Comparison of ENCODE assay signal across 28 cellular contexts in genomic region chr2:9189901-9190300, GRCh38. TPM values are rescaled to one million over a fixed set of nuclear protein-coding genes. Genes with fewer than 3 reads are reported as not detected.
DNase-seq lines count a peak whose midpoint lies in the region; ATAC-seq and TF ChIP-seq lines count a peak whose summit lies in the region.
"Had no signal": no experiment of that assay in that cellular context is flagged by ENCODE, and none has a peak within 500 bp of the region (broad histone marks: within the 10 kb centered on the region; RNA-seq: fewer than 3 reads in every experiment).

No MANE protein-coding gene starts in this region.

- TF ChIP-seq EP300 in esophagus muscularis mucosa (IDR thresholded peaks at IDR 0.05): no peak

- H3F3A ChIP-seq in smooth muscle cell (ENCODE audit: low read depth): peaks cover 7% of the 10 kb centered on the region

- H3K4me1 ChIP-seq in left ventricle myocardium inferior: peaks cover 29% of the 10 kb centered on the region
- peaks cover 23 to 44% (median 37%) of the 10 kb centered on the region in 4 donors for H3K4me1 ChIP-seq in esophagus muscularis mucosa
- peaks cover 6% of the 10 kb centered on the region for H3K4me1 ChIP-seq in smooth muscle cell (ENCODE audit: low read depth)
- peaks cover 5 to 8% of the 10 kb centered on the region in 2 donors for H3K4me1 ChIP-seq in aorta (ENCODE audit: control insufficient read depth in 1 of 2, insufficient read depth in 2 of 2, low read length in 2 of 2)

- no peaks in the 10 kb centered on the region for H3K27me3 ChIP-seq in left ventricle myocardium inferior (ENCODE audit: low read depth)
- H3K27me3 ChIP-seq in esophagus muscularis mucosa: no peaks in the 10 kb centered on the region
- no peaks in the 10 kb centered on the region for H3K27me3 ChIP-seq in smooth muscle cell (ENCODE audit: low read depth)
- no peaks in the 10 kb centered on the region for H3K27me3 ChIP-seq in aorta (ENCODE audit: control insufficient read depth in 1 of 2, insufficient read depth in 2 of 2, low read length in 1 of 2)
- H3K27me3 ChIP-seq: adrenal gland, dorsolateral prefrontal cortex had no signal

- H3K4me2 ChIP-seq in smooth muscle cell: no peak overlapping the region
- H3K4me2 ChIP-seq: SK-N-SH had no signal

- no peaks in the 10 kb centered on the region for H3K9me3 ChIP-seq in left ventricle myocardium inferior (replicated peaks)
- H3K9me3 ChIP-seq in esophagus muscularis mucosa: no peaks in the 10 kb centered on the region
- no peaks in the 10 kb centered on the region for H3K9me3 ChIP-seq in smooth muscle cell (replicated peaks; ENCODE audit: low read depth)
- no peaks in the 10 kb centered on the region for H3K9me3 ChIP-seq in aorta (ENCODE audit: control insufficient read depth, low read length)
- H3K9me3 ChIP-seq: adrenal gland, SK-N-SH had no signal

- no peak overlapping the region for H3K4me3 ChIP-seq in left ventricle myocardium inferior
- H3K4me3 ChIP-seq in esophagus muscularis mucosa: no peak overlapping the region
- no peak overlapping the region for H3K4me3 ChIP-seq in smooth muscle cell
- H3K4me3 ChIP-seq in aorta (ENCODE audit: low read length in 2 of 2): no peak overlapping the region
- H3K4me3 ChIP-seq: adrenal gland, dorsolateral prefrontal cortex had no signal

- intact Hi-C loops in left ventricle myocardium inferior (cut with micrococcal nuclease) (no loop called here), left ventricle myocardium superior (cut with micrococcal nuclease) (no loop called here), esophagus muscularis mucosa (cut with DNase I) (no loop called here), aorta (cut with DNase I) (loop anchor here (5.0 kb wide), 2 partner anchors 33 to 48 kb away; no protein-coding TSS in a partner anchor)

- no peaks in the 10 kb centered on the region for H3K79me2 ChIP-seq in smooth muscle cell (ENCODE audit: low read depth)

- H2AFZ ChIP-seq in smooth muscle cell (ENCODE audit: low read depth): no peak overlapping the region

- H3K27ac ChIP-seq in left ventricle myocardium inferior (replicated peaks): peak overlapping the region; percentile 80
- H3K27ac ChIP-seq in esophagus muscularis mucosa (replicated peaks in 1 of 4): peak overlapping the region in 3 of 4 donors; percentile 69 to 83 (median 79)
- H3K27ac ChIP-seq in smooth muscle cell (ENCODE audit: low read depth): peak overlapping the region; percentile 97
- peak overlapping the region; percentile 98 to 100 for H3K27ac ChIP-seq in aorta (ENCODE audit: low read depth in 1 of 2, low read length in 2 of 2)

- WGBS in esophagus muscularis mucosa: 94% methylated on average over 3 of the region's 3 CpGs
- 80% methylated on average over 3 of the region's 3 CpGs for WGBS in smooth muscle cell (ENCODE audit: low lambda C conversion rate)
- 74 to 76% methylated on average over 3 of the region's 3 CpGs for WGBS in aorta, 2 donors

- TF ChIP-seq POLR2A in esophagus muscularis mucosa (IDR thresholded peaks at IDR 0.05; ENCODE audit: low read depth) (no peak), erythroblast (IDR thresholded peaks at IDR 0.05; ENCODE audit: low read length) (no peak)

- TF ChIP-seq CTCF in left ventricle myocardium inferior (IDR thresholded peaks at IDR 0.05; ENCODE audit: borderline replicate concordance): no peak
- TF ChIP-seq CTCF in esophagus muscularis mucosa (IDR thresholded peaks at IDR 0.05): no peak
- no peak for TF ChIP-seq CTCF in smooth muscle cell (IDR thresholded peaks at IDR 0.05; ENCODE audit: borderline replicate concordance, insufficient read depth, poor library complexity, severe bottlenecking)

- no peaks in the 10 kb centered on the region for H4K20me1 ChIP-seq in smooth muscle cell (ENCODE audit: low read depth)

- DNase-seq in left ventricle myocardium inferior (no peak), left ventricle myocardium superior (no peak), esophagus muscularis mucosa (ENCODE audit: extremely low spot score) (no peak), smooth muscle cell (lab: John Stamatoyannopoulos, UW; ENCODE audit: unreplicated experiment) (no peak), aorta (no peak), erythroblast (lab: John Stamatoyannopoulos, UW) (no peak)
- DNase-seq: activated CD4-positive, alpha-beta memory T cell treated with anti-CD3 and anti-CD28 coated beads, Interleukin-2, amount 10 ng/mL, durations not matched to agents 7 days and 5 days; activated CD4-positive, CD25-positive, alpha-beta regulatory T cell treated with anti-CD3 and anti-CD28 coated beads, Interleukin-2, amount 50 U/mL, for 72 hours; activated CD8-positive, alpha-beta memory T cell treated with anti-CD3 and anti-CD28 coated beads, Interleukin-2, amount 50 U/mL, for 4 hours; activated naive CD4-positive, alpha-beta T cell treated with anti-CD3 and anti-CD28 coated beads for 36 hours; CD4-positive, alpha-beta T cell; cerebellar nuclear complex; dorsolateral prefrontal cortex; H9; immature natural killer cell; Karpas-422; left colon; NCI-H1417; NCI-H2081; NCI-H2227 treated with DMSO at 0.1 percent for 48 hours; NCI-H526; SK-N-SH; stimulated activated CD4-positive, alpha-beta T cell treated with anti-CD3 and anti-CD28 coated beads, Interleukin-4, amount 100 ng/mL, for 1 hour; T-helper 17 cell had no signal

- no peaks in the 10 kb centered on the region for H3K36me3 ChIP-seq in left ventricle myocardium inferior
- no peaks in the 10 kb centered on the region for H3K36me3 ChIP-seq in esophagus muscularis mucosa
- no peaks in the 10 kb centered on the region for H3K36me3 ChIP-seq in smooth muscle cell (ENCODE audit: low read depth)
- H3K36me3 ChIP-seq in aorta (ENCODE audit: control insufficient read depth in 1 of 2, insufficient read depth in 2 of 2, low read length in 1 of 2): no peaks in the 10 kb centered on the region
- H3K36me3 ChIP-seq: adrenal gland had no signal

- H3K9ac ChIP-seq in smooth muscle cell (ENCODE audit: low read depth): no peak overlapping the region

- no peak for ATAC-seq in left ventricle myocardium superior
- ATAC-seq in aorta (ENCODE audit: low FRiP score): no peak
- ATAC-seq in activated CD4-positive, CD25-positive, alpha-beta regulatory T cell treated with anti-CD3 and anti-CD28 coated beads, Interleukin-2, amount 50 U/mL, for 24 hours: no peak
- ATAC-seq in HG02973 (IDR thresholded peaks at IDR 0.05; ENCODE audit: unreplicated experiment): no peak
- ATAC-seq: left colon, sciatic nerve, T-helper 17 cell had no signal

RNA-seq across cellular contexts. Expression of gene ASAP2, which starts 16.7 kb away (rescaled TPM):
- 10.0 TPM for total RNA-seq in left ventricle myocardium inferior
- 10.1 TPM for total RNA-seq in left ventricle myocardium superior
- 10 to 100 TPM; 18.7 to 24.0 (median 21.3) TPM for total RNA-seq in esophagus muscularis mucosa
- 23.1 and 24.1 TPM in 2 replicates for total RNA-seq in smooth muscle cell
- 8.8 and 14.4 TPM in 2 replicates for polyA plus RNA-seq in smooth muscle cell
- total RNA-seq in aorta: 10 to 100 TPM; 55.2 to 72.4 TPM
- polyA plus RNA-seq in aorta: 10 to 100 TPM; 16.7 to 42.4 TPM

Comparison
In these comparisons a context has a peak if more than half of its experiments do, and no peak if none do; other contexts are left out.
1. intact Hi-C loops: an anchor here in aorta (5.0 kb wide); none called in left ventricle myocardium inferior, left ventricle myocardium superior and esophagus muscularis mucosa.